Comparison of ENCODE assay signal across 31 cellular contexts in the genomic region with DNA sequence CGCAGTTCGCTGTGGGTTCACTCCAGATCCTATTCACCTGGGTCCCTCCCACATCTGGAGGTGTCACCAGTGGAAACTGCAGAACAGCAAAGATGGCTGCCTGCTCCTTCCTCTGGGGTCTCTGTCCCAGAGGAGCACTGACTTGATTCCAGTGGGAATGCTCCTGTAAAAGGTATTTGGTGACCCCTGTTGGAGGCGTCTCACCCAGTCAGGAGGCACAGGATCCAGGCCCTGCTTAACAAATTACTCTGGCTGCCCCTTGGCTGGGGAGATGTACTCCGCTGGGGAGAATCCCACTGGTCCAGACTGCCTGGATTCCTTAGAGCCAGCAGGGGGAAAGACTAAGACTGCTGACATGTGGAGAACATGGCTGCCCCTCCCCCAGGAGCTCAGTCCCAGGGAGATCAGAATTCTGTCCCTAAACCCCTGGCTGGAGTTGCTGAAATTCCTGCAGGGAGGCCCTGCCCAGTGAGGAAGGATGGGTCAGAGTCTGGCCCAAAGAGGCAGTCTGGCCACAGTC.
"Had no signal": no experiment of that assay in that cellular context is flagged by ENCODE, and none has a peak within 500 bp of the region (broad histone marks: within the 10 kb centered on the region; RNA-seq: fewer than 3 reads in every experiment).

No MANE protein-coding gene starts in this region.

- H3K4me3 ChIP-seq: heart right ventricle, hepatocyte, left lung, lung, mucosa of descending colon, pancreas, prostate gland, sigmoid colon, spleen, tibial nerve, uterus had no signal

- ATAC-seq: heart right ventricle; left colon; left lung; mucosa of descending colon; naive thymus-derived CD4-positive, alpha-beta T cell; natural killer cell treated with Interleukin-12 subunit alpha and Interleukin-12 subunit beta and Interleukin-15 and Interleukin-18, amount 100 ng/mL, for 72 hours; pancreas; right cardiac atrium; stimulated activated memory B cell treated with anti-CD40 and anti-IgM and Interleukin-4, amounts not matched to agents 10 μg/mL and 1 μg/mL and 100 μg/mL, for 72 hours; stimulated activated naive CD8-positive, alpha-beta T cell treated with anti-CD3 and anti-CD28 coated beads, Interleukin-15, amount 100 ng/mL, for 72 hours had no signal

- H2AFZ ChIP-seq: hepatocyte had no signal

- DNase-seq: heart right ventricle; kidney; left colon; left lung; midbrain; mucosa of descending colon; naive thymus-derived CD4-positive, alpha-beta T cell; nucleus accumbens; pancreas; posterior cingulate gyrus; retina; right cardiac atrium; sigmoid colon; small intestine; spleen; stimulated activated CD4-positive, alpha-beta T cell treated with anti-CD3 and anti-CD28 coated beads, Interleukin-1b, Interleukin-23, amount 100 ng/mL, for 48 hours; stimulated activated CD4-positive, alpha-beta T cell treated with anti-CD3 and anti-CD28 coated beads, Interleukin-2, amount 100 ng/mL, for 48 hours; stimulated activated CD4-positive, alpha-beta T cell treated with anti-CD3 and anti-CD28 coated beads, Interleukin-4, amount 100 ng/mL, for 4 hours; stimulated activated CD8-positive, alpha-beta memory T cell treated with anti-CD3 and anti-CD28 coated beads, Interleukin-4, amount 100 ng/mL, for 48 hours; stimulated activated naive CD4-positive, alpha-beta T cell treated with Interleukin-2 at 50 U/mL for 16 hours; stimulated activated naive CD8-positive, alpha-beta T cell treated with anti-CD3 and anti-CD28 coated beads, Interleukin-15, amount 100 ng/mL, for 72 hours; substantia nigra; uterus had no signal

- H3K36me3 Mint-ChIP-seq: naive thymus-derived CD4-positive, alpha-beta T cell; natural killer cell treated with Interleukin-12 subunit alpha and Interleukin-12 subunit beta and Interleukin-15 and Interleukin-18, amount 100 ng/mL, for 72 hours; stimulated activated memory B cell treated with anti-CD40 and anti-IgM and Interleukin-4, amounts not matched to agents 10 μg/mL and 1 μg/mL and 100 μg/mL, for 72 hours; type B pancreatic cell had no signal

- H3K27me3 ChIP-seq: heart right ventricle, hepatocyte, left lung, pancreas, sigmoid colon, spleen, tibial nerve, uterus had no signal

- H3K4me2 ChIP-seq: hepatocyte had no signal

- H3K27ac ChIP-seq: heart right ventricle, hepatocyte, left lung, pancreas, prostate gland, sigmoid colon, spleen, tibial nerve, uterus had no signal

- H3K27me3 Mint-ChIP-seq: naive thymus-derived CD4-positive, alpha-beta T cell; natural killer cell treated with Interleukin-12 subunit alpha and Interleukin-12 subunit beta and Interleukin-15 and Interleukin-18, amount 100 ng/mL, for 72 hours; stimulated activated memory B cell treated with anti-CD40 and anti-IgM and Interleukin-4, amounts not matched to agents 10 μg/mL and 1 μg/mL and 100 μg/mL, for 72 hours; stimulated activated naive CD8-positive, alpha-beta T cell treated with anti-CD3 and anti-CD28 coated beads, Interleukin-15, amount 100 ng/mL, for 72 hours had no signal

- H3K27ac Mint-ChIP-seq: naive thymus-derived CD4-positive, alpha-beta T cell; natural killer cell treated with Interleukin-12 subunit alpha and Interleukin-12 subunit beta and Interleukin-15 and Interleukin-18, amount 100 ng/mL, for 72 hours; stimulated activated memory B cell treated with anti-CD40 and anti-IgM and Interleukin-4, amounts not matched to agents 10 μg/mL and 1 μg/mL and 100 μg/mL, for 72 hours; stimulated activated naive CD8-positive, alpha-beta T cell treated with anti-CD3 and anti-CD28 coated beads, Interleukin-15, amount 100 ng/mL, for 72 hours; type B pancreatic cell had no signal

- H3K79me2 ChIP-seq: hepatocyte had no signal

- H3K4me1 Mint-ChIP-seq: naive thymus-derived CD4-positive, alpha-beta T cell; stimulated activated memory B cell treated with anti-CD40 and anti-IgM and Interleukin-4, amounts not matched to agents 10 μg/mL and 1 μg/mL and 100 μg/mL, for 72 hours; stimulated activated naive CD8-positive, alpha-beta T cell treated with anti-CD3 and anti-CD28 coated beads, Interleukin-15, amount 100 ng/mL, for 72 hours had no signal

- H3K4me1 ChIP-seq: heart right ventricle, left lung, pancreas, prostate gland, sigmoid colon, spleen, tibial nerve, uterus had no signal

- H3K4me3 Mint-ChIP-seq: naive thymus-derived CD4-positive, alpha-beta T cell; natural killer cell treated with Interleukin-12 subunit alpha and Interleukin-12 subunit beta and Interleukin-15 and Interleukin-18, amount 100 ng/mL, for 72 hours; neural crest cell; stimulated activated memory B cell treated with anti-CD40 and anti-IgM and Interleukin-4, amounts not matched to agents 10 μg/mL and 1 μg/mL and 100 μg/mL, for 72 hours; stimulated activated naive CD8-positive, alpha-beta T cell treated with anti-CD3 and anti-CD28 coated beads, Interleukin-15, amount 100 ng/mL, for 72 hours; type B pancreatic cell had no signal

- H3K9me3 ChIP-seq: mucosa of descending colon, pancreas, prostate gland, sigmoid colon, uterus had no signal

- H3K36me3 ChIP-seq: heart right ventricle, left lung, pancreas, prostate gland, sigmoid colon, spleen, tibial nerve, uterus had no signal
